Comparison of ENCODE assay signal across 9 cellular contexts in the genomic region with DNA sequence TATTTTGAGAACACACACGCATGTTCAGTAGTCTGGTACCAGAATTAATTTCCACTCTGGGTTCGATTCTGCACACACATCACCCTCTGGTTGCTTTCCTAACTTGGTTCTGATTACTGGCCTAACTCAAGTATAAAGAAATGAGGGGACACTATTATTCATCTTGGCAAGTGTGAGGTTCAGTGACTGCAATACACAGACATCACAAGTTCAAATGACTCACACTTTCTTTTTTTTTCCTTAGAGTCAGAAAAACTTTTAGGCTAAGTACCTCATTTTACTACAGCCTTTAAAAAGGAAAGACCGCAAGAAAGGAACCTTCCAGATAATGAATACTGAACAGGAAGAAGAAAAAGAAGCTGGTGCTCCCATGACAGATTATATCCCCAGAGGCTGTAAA. TPM values are rescaled to one million over a fixed set of nuclear protein-coding genes. Genes with fewer than 3 reads are reported as not detected.
DNase-seq lines count a peak whose midpoint lies in the region; ATAC-seq and TF ChIP-seq lines count a peak whose summit lies in the region.
"Had no signal": no experiment of that assay in that cellular context is flagged by ENCODE, and none has a peak within 500 bp of the region (broad histone marks: within the 10 kb centered on the region; RNA-seq: fewer than 3 reads in every experiment).

No MANE protein-coding gene starts in this region.

- H3K27me3 Mint-ChIP-seq in chondrocyte (ENCODE audit: low read depth), result no peaks in the 10 kb centered on the region

- H3K9me3 ChIP-seq in muscle layer of duodenum (ENCODE audit: control insufficient read depth in 1 of 2, low read length in 2 of 2), result no peaks in the 10 kb centered on the region
- H3K9me3 ChIP-seq: MG63 had no signal

- peaks cover 2% of the 10 kb centered on the region for H3K9me3 Mint-ChIP-seq in chondrocyte (ENCODE audit: low read depth)

- peak overlapping the region; percentile 58 for H3K27ac ChIP-seq in muscle layer of duodenum (ENCODE audit: low read length)

- peaks cover 22% of the 10 kb centered on the region for H3K36me3 Mint-ChIP-seq in chondrocyte (ENCODE audit: low read depth)

- peak overlapping the region; percentile 96 for H3K27ac Mint-ChIP-seq in chondrocyte (ENCODE audit: unreplicated experiment)

- H3K27me3 ChIP-seq in muscle layer of duodenum (ENCODE audit: low read depth, low read length), result no peaks in the 10 kb centered on the region
- H3K27me3 ChIP-seq: MG63 had no signal

- peak; percentile 61 for DNase-seq in AG08395 (ENCODE audit: low spot score)
- DNase-seq in MV-4-11 (lab: John Stamatoyannopoulos, UW), result peak; percentile 85
- no peak for DNase-seq in chondrocyte (ENCODE audit: low spot score)
- no peak for DNase-seq in NCI-H1092 treated with DMSO at 0.1 percent for 48 hours (lab: John Stamatoyannopoulos, UW)
- DNase-seq in HK-2 (ENCODE audit: unreplicated experiment), result no peak
- DNase-seq in iPS-NIHi7 (ENCODE audit: extremely low spot score), result no peak
- DNase-seq: MG63 had no signal

- peaks cover 46% of the 10 kb centered on the region for H3K4me1 Mint-ChIP-seq in chondrocyte (ENCODE audit: low read depth)

- TF ChIP-seq CTCF in chondrocyte (IDR thresholded peaks at IDR 0.05), result no peak

- ATAC-seq in GM18498 (IDR thresholded peaks at IDR 0.05; ENCODE audit: unreplicated experiment), result no peak

- H3K4me3 Mint-ChIP-seq in chondrocyte (ENCODE audit: unreplicated experiment), result no peak overlapping the region

- H3K4me1 ChIP-seq in muscle layer of duodenum (ENCODE audit: control insufficient read depth in 1 of 2, insufficient read depth in 2 of 2, low read length in 2 of 2), result no peaks in the 10 kb centered on the region

- peaks cover 9 to 35% of the 10 kb centered on the region in 2 donors for H3K36me3 ChIP-seq in muscle layer of duodenum (ENCODE audit: control insufficient read depth in 1 of 2, insufficient read depth in 2 of 2, low read length in 2 of 2)

- no peak overlapping the region for H3K4me3 ChIP-seq in muscle layer of duodenum (ENCODE audit: low read depth in 1 of 2, low read length in 2 of 2)
- H3K4me3 ChIP-seq: MG63 had no signal

RNA-seq across cellular contexts. Expression of a gene that starts 37.3 kb away (rescaled TPM):
- total RNA-seq in chondrocyte, result not detected in 3 replicates

Comparison
In these comparisons a context has a peak if more than half of its experiments do, and no peak if none do; other contexts are left out.
1. DNase-seq: peak in AG08395 (single experiment) and MV-4-11 (single experiment); none in chondrocyte (single experiment), NCI-H1092 treated with DMSO at 0.1 percent for 48 hours (single experiment), HK-2 (single experiment) and iPS-NIHi7 (single experiment).